Comparison of ENCODE assay signal across 8 cellular contexts in genomic region chr5:141635646-141636045, GRCh38. TPM values are rescaled to one million over a fixed set of nuclear protein-coding genes. Genes with fewer than 3 reads are reported as not detected.
DNase-seq lines count a peak whose midpoint lies in the region; ATAC-seq, FAIRE-seq and TF ChIP-seq lines count a peak whose summit lies in the region.

No MANE protein-coding gene starts in this region.

- H3K36me3 ChIP-seq in OCI-LY3 (replicated peaks; ENCODE audit: low read depth, low read length) (peaks cover 23% of the 10 kb centered on the region), H1 (ENCODE audit: control insufficient read depth in 2 of 4, insufficient read depth in 4 of 4, low read length in 3 of 4) (peaks cover 0 to 11% (median 0%) of the 10 kb centered on the region in 4 experiments; a peak in 1 of 8 replicates), osteoblast (ENCODE audit: insufficient read depth, low read length) (peaks cover 20% of the 10 kb centered on the region)

- H3K9me3 ChIP-seq in CD4-positive, alpha-beta T cell (ENCODE audit: control insufficient read depth, low read length): no peaks in the 10 kb centered on the region
- no peaks in the 10 kb centered on the region for H3K9me3 ChIP-seq in OCI-LY3 (ENCODE audit: insufficient read depth, low read length)
- no peaks in the 10 kb centered on the region for H3K9me3 ChIP-seq in H1 (ENCODE audit: insufficient read depth in 2 of 2, low read depth in 1 of 2, low read length in 1 of 2)
- no peaks in the 10 kb centered on the region for H3K9me3 ChIP-seq in osteoblast (ENCODE audit: low read depth, low read length)

- no peak overlapping the region for H3K14ac ChIP-seq in H1 (ENCODE audit: insufficient read length)

- TF ChIP-seq POLR2A in H1 (IDR thresholded peaks at IDR 0.05; ENCODE audit: control extremely low read depth in 1 of 2, low read depth in 2 of 2, low read length in 2 of 2): no peak

- H4K91ac ChIP-seq in H1 (replicated peaks; ENCODE audit: insufficient read length, low read length): no peak overlapping the region

- H4K8ac ChIP-seq in H1 (ENCODE audit: extremely low read depth, insufficient read depth, low read length): no peak overlapping the region

- H4K5ac ChIP-seq in H1 (ENCODE audit: insufficient read length, low read depth, low read length): no peak overlapping the region

- TF ChIP-seq RAD21 in H1 (IDR thresholded peaks at IDR 0.05 in 1 of 2, conservative IDR thresholded peaks at IDR 0.05 in 1 of 2; ENCODE audit: low read depth in 2 of 2, low read length in 2 of 2): no peak

- ATAC-seq in CD4-positive, alpha-beta T cell (ENCODE audit: poor library complexity): no peak
- no peak for ATAC-seq in HG02642 (IDR thresholded peaks at IDR 0.05; ENCODE audit: poor library complexity, unreplicated experiment)

- H3K4me2 ChIP-seq in OCI-LY3 (ENCODE audit: low read length): peak overlapping the region; percentile 95
- H3K4me2 ChIP-seq in H1 (ENCODE audit: insufficient read depth in 1 of 2, low read depth in 2 of 2, low read length in 2 of 2): peak overlapping the region; percentile 90 to 97
- H3K4me2 ChIP-seq in osteoblast (ENCODE audit: insufficient read depth, low read length): peak overlapping the region; percentile 100

- no peak overlapping the region for H2BK12ac ChIP-seq in H1 (ENCODE audit: low read depth, low read length)

- H3K23me2 ChIP-seq in H1 (ENCODE audit: low read depth, low read length): peaks cover 14% of the 10 kb centered on the region

- H3K27me3 Mint-ChIP-seq in CD4-positive, alpha-beta T cell: no peaks in the 10 kb centered on the region

- H3K27me3 ChIP-seq in CD4-positive, alpha-beta T cell (ENCODE audit: control insufficient read depth, insufficient read depth, low read length): no peaks in the 10 kb centered on the region
- H3K27me3 ChIP-seq in OCI-LY3 (ENCODE audit: low read depth, low read length) (no peaks in the 10 kb centered on the region), H1 (replicated peaks in 1 of 4; ENCODE audit: control insufficient read depth in 3 of 4, extremely low read depth in 1 of 4, insufficient read depth in 3 of 4, low read length in 3 of 4) (peaks cover 0 to 4% (median 0%) of the 10 kb centered on the region in 4 experiments; a peak in 1 of 7 replicates), osteoblast (ENCODE audit: insufficient read depth, low read length) (no peaks in the 10 kb centered on the region)

- WGBS in H1 (ENCODE audit: extremely low coverage in 1 of 2, insufficient coverage in 1 of 2, insufficient read length in 1 of 2, insufficient replicate concordance in 2 of 2, low coverage in 1 of 2, low lambda C conversion rate in 2 of 2, missing lambda C conversion rate in 1 of 2), 2 experiments: 91% methylated on average over 7 of the region's 7 CpGs; no CpG with 5 or more reads in 1 of the 2 experiments

- POLR2A ChIA-PET in CD4-positive, alpha-beta T cell (lab: Charles Lee): interaction anchor here (1.0 to 8.8 kb wide), 12 partner anchors 11 to 334 kb away, joined by 3 to 100 read pairs (median 8); partner anchors contain the start of genes DIAPH1, FCHSD1 and RNF14
- POLR2A ChIA-PET in H1 (lab: Charles Lee; ENCODE audit: partially characterized antibody): interaction anchor here (0.6 to 6.8 kb wide), 9 partner anchors 10 to 305 kb away, joined by 3 to 96 read pairs (median 6); partner anchors contain the start of genes DIAPH1 and FCHSD1

- peaks cover 12% of the 10 kb centered on the region for H3K79me1 ChIP-seq in H1 (ENCODE audit: low read depth, low read length)

- intact Hi-C loops in CD4-positive, alpha-beta T cell (cut with DNase I, micrococcal nuclease): loop anchor here (1.0 to 5.0 kb wide), 4 partner anchors 16 to 43 kb away; partner anchors contain the start of gene DIAPH1 (in 1 of the 2)

- H3K79me2 ChIP-seq in OCI-LY3 (ENCODE audit: low read length) (peaks cover 69% of the 10 kb centered on the region), H1 (ENCODE audit: control insufficient read depth in 1 of 2, insufficient read depth in 2 of 2, low read length in 2 of 2) (peaks cover 10 to 46% of the 10 kb centered on the region in 2 experiments), osteoblast (ENCODE audit: insufficient read depth, low read length) (peaks cover 58% of the 10 kb centered on the region)

- no peak overlapping the region for H2AK5ac ChIP-seq in H1 (ENCODE audit: low read depth, low read length)

- H3K27ac Mint-ChIP-seq in CD4-positive, alpha-beta T cell: peak overlapping the region; percentile 76

- no peak overlapping the region for H3K56ac ChIP-seq in H1 (replicated peaks; ENCODE audit: insufficient read length, low read depth, low read length)

- H3K36me3 Mint-ChIP-seq in CD4-positive, alpha-beta T cell (ENCODE audit: low read depth): peaks cover 54% of the 10 kb centered on the region

- H3K4me1 Mint-ChIP-seq in CD4-positive, alpha-beta T cell (ENCODE audit: low read depth): peaks cover 45% of the 10 kb centered on the region

- FAIRE-seq in H1 (lab: Jason Lieb, UNC) (no peak), urothelium cell line (lab: Jason Lieb, UNC) (no peak)

- peak overlapping the region; percentile 92 for H3K4me3 Mint-ChIP-seq in CD4-positive, alpha-beta T cell

- TF ChIP-seq EP300 in H1 (IDR thresholded peaks at IDR 0.05; ENCODE audit: borderline replicate concordance in 1 of 2, low read depth in 2 of 2, low read length in 2 of 2): no peak

- H3K9me3 Mint-ChIP-seq in CD4-positive, alpha-beta T cell: no peaks in the 10 kb centered on the region

- H2BK20ac ChIP-seq in H1 (ENCODE audit: low read length): no peak overlapping the region

- CTCF ChIA-PET in CD4-positive, alpha-beta T cell (lab: Charles Lee): interaction anchor here (0.6 to 6.3 kb wide), 6 partner anchors 16 to 1199 kb away, joined by 3 to 77 read pairs (median 14); partner anchors contain the start of genes DIAPH1 and RNF14
- CTCF ChIA-PET in H1 (lab: Charles Lee; ENCODE audit: partially characterized antibody): interaction anchor here (0.7 to 10.3 kb wide), 12 partner anchors 9 to 333 kb away, joined by 3 to 117 read pairs (median 3); partner anchors contain the start of genes DIAPH1, FCHSD1 and RNF14

- H3K27ac ChIP-seq in CD4-positive, alpha-beta T cell (ENCODE audit: low read depth, low read length): no peak overlapping the region
- H3K27ac ChIP-seq in OCI-LY3 (ENCODE audit: low read length): peak overlapping the region; percentile 98
- no peak overlapping the region for H3K27ac ChIP-seq in H1 (ENCODE audit: low read depth, low read length)
- peak overlapping the region; percentile 79 for H3K27ac ChIP-seq in osteoblast (ENCODE audit: low read depth, low read length)

- no peak overlapping the region for H2AFZ ChIP-seq in OCI-LY3 (ENCODE audit: low read depth, low read length)
- no peak overlapping the region for H2AFZ ChIP-seq in H1 (ENCODE audit: low read length)
- H2AFZ ChIP-seq in osteoblast (ENCODE audit: low read length): no peak overlapping the region

- no peak for DNase-seq in CD4-positive, alpha-beta T cell
- no peak for DNase-seq in H1 (ENCODE audit: low read depth in 1 of 2, low spot score in 2 of 2)
- DNase-seq in osteoblast (ENCODE audit: insufficient read length, low spot score, missing footprints): no peak
- no peak for DNase-seq in AML-193 (lab: John Stamatoyannopoulos, UW)
- no peak for DNase-seq in A172 (ENCODE audit: low spot score)
- DNase-seq in urothelium cell line (ENCODE audit: low spot score): no peak

- H3K9ac ChIP-seq in OCI-LY3 (ENCODE audit: low read length) (peak overlapping the region; percentile 94), H1 (replicated peaks in 1 of 4; ENCODE audit: extremely low read depth in 1 of 4, low read depth in 3 of 4, low read length in 3 of 4) (peak overlapping the region in 3 of 4 experiments; percentile 49 to 88 (median 85); a peak in 3 of 7 replicates)

- H3K4me3 ChIP-seq in OCI-LY3 (ENCODE audit: low read length) (peak overlapping the region; percentile 95), H1 (ENCODE audit: extremely low read depth in 1 of 4, insufficient read depth in 2 of 4, low read depth in 3 of 4, low read length in 4 of 4) (peak overlapping the region; percentile 84 to 99 (median 98); a peak in 7 of 8 replicates), osteoblast (ENCODE audit: insufficient read depth, low read length) (peak overlapping the region; percentile 90)

- H3K23ac ChIP-seq in H1 (ENCODE audit: insufficient read length): no peak overlapping the region

- H3K18ac ChIP-seq in H1 (ENCODE audit: extremely low read depth, low read length): no peak overlapping the region

- no peak overlapping the region for H2BK120ac ChIP-seq in H1 (replicated peaks; ENCODE audit: low read depth, low read length)

- H2BK5ac ChIP-seq in H1 (ENCODE audit: low read depth, low read length): no peak overlapping the region

- no peak overlapping the region for H2BK15ac ChIP-seq in H1 (ENCODE audit: low read length)

- H3K4ac ChIP-seq in H1 (replicated peaks; ENCODE audit: insufficient read length, low read depth, low read length): no peak overlapping the region

- peaks cover 50% of the 10 kb centered on the region for H3K4me1 ChIP-seq in OCI-LY3 (ENCODE audit: low read length)
- H3K4me1 ChIP-seq in H1 (replicated peaks in 1 of 4; ENCODE audit: control insufficient read depth in 3 of 4, insufficient read depth in 4 of 4, low read length in 3 of 4): peaks cover 0 to 5% (median 3%) of the 10 kb centered on the region in 4 experiments; a peak in 5 of 7 replicates
- peaks cover 22% of the 10 kb centered on the region for H3K4me1 ChIP-seq in osteoblast (ENCODE audit: insufficient read depth, low read length)

- no peak for TF ChIP-seq CTCF in CD4-positive, alpha-beta T cell (IDR thresholded peaks at IDR 0.05)
- TF ChIP-seq CTCF in OCI-LY3 (IDR thresholded peaks at IDR 0.05; ENCODE audit: low read depth, low read length) (no peak), H1 (IDR thresholded peaks at IDR 0.05; ENCODE audit: control extremely low read depth in 1 of 3, insufficient read depth in 1 of 3, low read depth in 1 of 3, low read length in 3 of 3) (no peak), osteoblast (IDR thresholded peaks at IDR 0.05; ENCODE audit: extremely low read depth, low read depth, low read length) (no peak)

- H4K20me1 ChIP-seq in OCI-LY3 (ENCODE audit: insufficient read depth, low read length) (peaks cover 23% of the 10 kb centered on the region), H1 (replicated peaks in 1 of 2; ENCODE audit: control insufficient read depth in 1 of 2, insufficient read depth in 2 of 2, low read length in 2 of 2) (peaks cover 4 to 13% of the 10 kb centered on the region in 2 experiments), osteoblast (ENCODE audit: insufficient read depth, low read length) (peaks cover 42% of the 10 kb centered on the region)

RNA-seq across cellular contexts. Expression of gene HDAC3, which starts 1.0 kb away (rescaled TPM):
- 10 to 100 TPM; 51.1 to 52.7 TPM for total RNA-seq in CD4-positive, alpha-beta T cell
- total RNA-seq in H1 (2021; fragmentation: NEBNext Ultra II Directional; extraction: Animal tissue kit (Norgen Biotek cat#: 25700)): 98.5 and 99.0 TPM in 2 replicates
- 120 and 124 TPM in 2 replicates for polyA plus RNA-seq in H1 (2011; rRNA removed)
- polyA plus RNA-seq in H1 (2011; cell fraction: cytosol; rRNA removed): 136 TPM
- polyA plus RNA-seq in H1 (2011; cell fraction: nucleus; rRNA removed): 146 TPM
- 97.2 to 108 TPM (median 102 TPM) in 4 replicates for polyA plus RNA-seq in H1 (2012, experiment 1 of 2)
- 126 TPM for polyA plus RNA-seq in H1 (2012, experiment 2 of 2)
- polyA plus RNA-seq in H1 (2013, experiment 1 of 2): 75.7 TPM
- polyA plus RNA-seq in H1 (2013, experiment 2 of 2): 75.1 TPM
- polyA minus RNA-seq in H1 (2011; rRNA and poly(A)+ RNA removed): 143 and 172 TPM in 2 replicates
- polyA minus RNA-seq in H1 (2011; cell fraction: cytosol; rRNA and poly(A)+ RNA removed): 76.8 TPM
- 65.7 TPM for polyA minus RNA-seq in H1 (2011; cell fraction: nucleus; rRNA and poly(A)+ RNA removed)
- 47.8 and 50.4 TPM in 2 replicates for total RNA-seq in osteoblast
- 74.1 and 78.7 TPM in 2 replicates for total RNA-seq in A172 (2014; rRNA removed; shearing (Covaris generic))

RNA-seq across cellular contexts. Expression of gene RELL2, which starts 1.2 kb away (rescaled TPM):
- total RNA-seq in CD4-positive, alpha-beta T cell: 10 to 100 TPM; 10.9 to 11.4 TPM
- total RNA-seq in H1 (2021; fragmentation: NEBNext Ultra II Directional; extraction: Animal tissue kit (Norgen Biotek cat#: 25700)): 18.6 and 19.2 TPM in 2 replicates
- 23.7 and 33.1 TPM in 2 replicates for polyA plus RNA-seq in H1 (2011; rRNA removed)
- polyA plus RNA-seq in H1 (2011; cell fraction: cytosol; rRNA removed): 31.2 TPM
- polyA plus RNA-seq in H1 (2011; cell fraction: nucleus; rRNA removed): 117 TPM
- 12.5 to 21.6 TPM (median 17.8 TPM) in 4 replicates for polyA plus RNA-seq in H1 (2012, experiment 1 of 2)
- polyA plus RNA-seq in H1 (2012, experiment 2 of 2): 17.0 TPM
- 19.0 TPM for polyA plus RNA-seq in H1 (2013, experiment 1 of 2)
- 17.6 TPM for polyA plus RNA-seq in H1 (2013, experiment 2 of 2)
- 11.9 and 13.3 TPM in 2 replicates for polyA minus RNA-seq in H1 (2011; rRNA and poly(A)+ RNA removed)
- polyA minus RNA-seq in H1 (2011; cell fraction: cytosol; rRNA and poly(A)+ RNA removed): 7.9 TPM
- 18.7 TPM for polyA minus RNA-seq in H1 (2011; cell fraction: nucleus; rRNA and poly(A)+ RNA removed)
- 4.4 and 5.1 TPM in 2 replicates for total RNA-seq in osteoblast
- total RNA-seq in A172 (2014; rRNA removed; shearing (Covaris generic)): 6.9 and 10.4 TPM in 2 replicates

RNA-seq across cellular contexts. Expression of gene FCHSD1, which starts 15.6 kb away (rescaled TPM):
- 10 to 100 TPM; 79.8 to 86.8 TPM for total RNA-seq in CD4-positive, alpha-beta T cell
- total RNA-seq in H1 (2021; fragmentation: NEBNext Ultra II Directional; extraction: Animal tissue kit (Norgen Biotek cat#: 25700)): 30.1 and 32.2 TPM in 2 replicates
- 22.0 and 36.8 TPM in 2 replicates for polyA plus RNA-seq in H1 (2011; rRNA removed)
- polyA plus RNA-seq in H1 (2011; cell fraction: cytosol; rRNA removed): 51.4 TPM
- 345 TPM for polyA plus RNA-seq in H1 (2011; cell fraction: nucleus; rRNA removed)
- polyA plus RNA-seq in H1 (2012, experiment 1 of 2): 26.3 to 30.1 TPM (median 27.0 TPM) in 4 replicates
- 13.2 TPM for polyA plus RNA-seq in H1 (2012, experiment 2 of 2)
- 22.6 TPM for polyA plus RNA-seq in H1 (2013, experiment 1 of 2)
- polyA plus RNA-seq in H1 (2013, experiment 2 of 2): 19.8 TPM
- polyA minus RNA-seq in H1 (2011; rRNA and poly(A)+ RNA removed): 16.2 and 17.4 TPM in 2 replicates
- polyA minus RNA-seq in H1 (2011; cell fraction: cytosol; rRNA and poly(A)+ RNA removed): 15.9 TPM
- polyA minus RNA-seq in H1 (2011; cell fraction: nucleus; rRNA and poly(A)+ RNA removed): 56.3 TPM
- total RNA-seq in osteoblast: 21.8 and 22.4 TPM in 2 replicates
- 7.1 and 21.6 TPM in 2 replicates for total RNA-seq in A172 (2014; rRNA removed; shearing (Covaris generic))

RNA-seq across cellular contexts. Expression of gene DIAPH1, which starts 16.8 kb away (rescaled TPM):
- 100 to 1,000 TPM; 159 to 161 TPM for total RNA-seq in CD4-positive, alpha-beta T cell
- total RNA-seq in H1 (2021; fragmentation: NEBNext Ultra II Directional; extraction: Animal tissue kit (Norgen Biotek cat#: 25700)): 107 and 114 TPM in 2 replicates
- polyA plus RNA-seq in H1 (2011; rRNA removed): 61.2 and 70.9 TPM in 2 replicates
- 48.9 TPM for polyA plus RNA-seq in H1 (2011; cell fraction: cytosol; rRNA removed)
- 141 TPM for polyA plus RNA-seq in H1 (2011; cell fraction: nucleus; rRNA removed)
- 75.5 to 89.0 TPM (median 87.1 TPM) in 4 replicates for polyA plus RNA-seq in H1 (2012, experiment 1 of 2)
- polyA plus RNA-seq in H1 (2012, experiment 2 of 2): 29.3 TPM
- 88.0 TPM for polyA plus RNA-seq in H1 (2013, experiment 1 of 2)
- 97.4 TPM for polyA plus RNA-seq in H1 (2013, experiment 2 of 2)
- polyA minus RNA-seq in H1 (2011; rRNA and poly(A)+ RNA removed): 87.4 and 92.8 TPM in 2 replicates
- 48.5 TPM for polyA minus RNA-seq in H1 (2011; cell fraction: cytosol; rRNA and poly(A)+ RNA removed)
- polyA minus RNA-seq in H1 (2011; cell fraction: nucleus; rRNA and poly(A)+ RNA removed): 88.3 TPM
- total RNA-seq in osteoblast: 18.5 and 19.2 TPM in 2 replicates
- 28.2 and 32.9 TPM in 2 replicates for total RNA-seq in A172 (2014; rRNA removed; shearing (Covaris generic))

RNA-seq across cellular contexts. Expression of gene ARAP3, which starts 46.4 kb away (rescaled TPM):
- total RNA-seq in CD4-positive, alpha-beta T cell: under 1 TPM; 0.30 to 0.31 TPM
- total RNA-seq in H1 (2021; fragmentation: NEBNext Ultra II Directional; extraction: Animal tissue kit (Norgen Biotek cat#: 25700)): 45.7 and 48.6 TPM in 2 replicates
- polyA plus RNA-seq in H1 (2011; rRNA removed): 14.4 and 19.7 TPM in 2 replicates
- polyA plus RNA-seq in H1 (2011; cell fraction: cytosol; rRNA removed): 15.0 TPM
- 74.7 TPM for polyA plus RNA-seq in H1 (2011; cell fraction: nucleus; rRNA removed)
- polyA plus RNA-seq in H1 (2012, experiment 1 of 2): 34.7 to 39.3 TPM (median 37.2 TPM) in 4 replicates
- polyA plus RNA-seq in H1 (2012, experiment 2 of 2): 33.8 TPM
- polyA plus RNA-seq in H1 (2013, experiment 1 of 2): 27.3 TPM
- 25.0 TPM for polyA plus RNA-seq in H1 (2013, experiment 2 of 2)
- 20.9 and 22.2 TPM in 2 replicates for polyA minus RNA-seq in H1 (2011; rRNA and poly(A)+ RNA removed)
- 20.5 TPM for polyA minus RNA-seq in H1 (2011; cell fraction: cytosol; rRNA and poly(A)+ RNA removed)
- 27.6 TPM for polyA minus RNA-seq in H1 (2011; cell fraction: nucleus; rRNA and poly(A)+ RNA removed)
- total RNA-seq in osteoblast: 2.1 and 2.2 TPM in 2 replicates
- total RNA-seq in A172 (2014; rRNA removed; shearing (Covaris generic)): 4.3 and 6.8 TPM in 2 replicates

Comparison
In these comparisons a context has a peak if more than half of its experiments do, and no peak if none do; other contexts are left out.
1. H3K27ac ChIP-seq: peak in OCI-LY3 (single experiment) and osteoblast (single experiment); none in CD4-positive, alpha-beta T cell (single experiment) and H1 (single experiment).
2. Peak in every context shown above with its lines, with median percentiles within 50 percentile points of each other: H3K4me2 ChIP-seq and H3K4me3 ChIP-seq.